Comparison of ENCODE assay signal across 8 cellular contexts in genomic region chr5:181221105-181221791, GRCh38. TPM values are rescaled to one million over a fixed set of nuclear protein-coding genes. Genes with fewer than 3 reads are reported as not detected.
A peak's percentile ranks its signal among the peaks of the same experiment; 100 is the strongest.
DNase-seq lines count a peak whose midpoint lies in the region; ATAC-seq lines count a peak whose summit lies in the region.

No MANE protein-coding gene starts in this region.

- H3K27ac Mint-ChIP-seq in activated T-helper 2 cell treated with anti-CD3 and anti-CD28 coated beads, Interferon-gamma antibody, Interleukin-2, Interleukin-4, amounts not matched to agents 10 μg/mL and 5 μg/mL and 100 μg/mL, durations not matched to agents 14 hours and 24 hours and 36 hours: peak overlapping the region; percentile 98
- H3K27ac Mint-ChIP-seq in immature natural killer cell: peak overlapping the region; percentile 96 to 100 (median 98)

- H3K27ac ChIP-seq in thymus (ENCODE audit: low read depth): peak overlapping the region; percentile 98

- peaks cover 3% of the 10 kb centered on the region for H3K27me3 ChIP-seq in thymus (ENCODE audit: control insufficient read depth, insufficient read depth)

- H3K4me3 ChIP-seq in thymus (ENCODE audit: low read length): no peak overlapping the region

- no peaks in the 10 kb centered on the region for H3K9me3 ChIP-seq in thymus (ENCODE audit: control insufficient read depth)

- peaks cover 64% of the 10 kb centered on the region for H3K4me1 Mint-ChIP-seq in activated T-helper 2 cell treated with anti-CD3 and anti-CD28 coated beads, Interferon-gamma antibody, Interleukin-2, Interleukin-4, amounts not matched to agents 10 μg/mL and 5 μg/mL and 100 μg/mL, durations not matched to agents 14 hours and 24 hours and 36 hours (ENCODE audit: low read depth)
- peaks cover 76 to 80% of the 10 kb centered on the region in 2 donors for H3K4me1 Mint-ChIP-seq in immature natural killer cell

- DNase-seq in activated gamma-delta T cell treated with Interleukin-2 at 50 U/mL for 16 hours (peak; percentile 52), activated gamma-delta T cell (lab: John Stamatoyannopoulos, UW) (no peak), immature natural killer cell (peak; percentile 76 to 84 (median 79)), globus pallidus (ENCODE audit: low spot score) (no peak), NCI-H82 treated with DMSO at 0.1 percent for 48 hours (lab: John Stamatoyannopoulos, UW; ENCODE audit: unreplicated experiment) (no peak)
- DNase-seq in activated T-helper 2 cell treated with anti-CD3 and anti-CD28 coated beads, Interferon-gamma antibody, Interleukin-2, Interleukin-4, amounts not matched to agents 10 μg/mL and 5 μg/mL and 100 μg/mL, durations not matched to agents 14 hours and 24 hours and 36 hours (ENCODE audit: low spot score): peak; percentile 57

- no peak for ATAC-seq in HG03108 (IDR thresholded peaks at IDR 0.05; ENCODE audit: unreplicated experiment)

- intact Hi-C loops in activated T-helper 2 cell treated with anti-CD3 and anti-CD28 coated beads, Interferon-gamma antibody, Interleukin-2, Interleukin-4, amounts not matched to agents 10 μg/mL and 5 μg/mL and 100 μg/mL, durations not matched to agents 14 hours and 24 hours and 36 hours (cut with micrococcal nuclease): no loop called here

- H3K4me3 Mint-ChIP-seq in activated T-helper 2 cell treated with anti-CD3 and anti-CD28 coated beads, Interferon-gamma antibody, Interleukin-2, Interleukin-4, amounts not matched to agents 10 μg/mL and 5 μg/mL and 100 μg/mL, durations not matched to agents 14 hours and 24 hours and 36 hours (ENCODE audit: low read depth): peak overlapping the region; percentile 97
- peak overlapping the region; percentile 88 to 96 (median 95) for H3K4me3 Mint-ChIP-seq in immature natural killer cell

- H3K27me3 Mint-ChIP-seq in activated T-helper 2 cell treated with anti-CD3 and anti-CD28 coated beads, Interferon-gamma antibody, Interleukin-2, Interleukin-4, amounts not matched to agents 10 μg/mL and 5 μg/mL and 100 μg/mL, durations not matched to agents 14 hours and 24 hours and 36 hours (ENCODE audit: low read depth): peaks cover 2% of the 10 kb centered on the region
- H3K27me3 Mint-ChIP-seq in immature natural killer cell (ENCODE audit: low read depth in 3 of 3): peaks cover 49 to 66% (median 55%) of the 10 kb centered on the region in 3 donors

- H3K4me1 ChIP-seq in thymus (ENCODE audit: control insufficient read depth, insufficient read depth, low read length): peaks cover 27% of the 10 kb centered on the region

- no peaks in the 10 kb centered on the region for H3K9me3 Mint-ChIP-seq in activated T-helper 2 cell treated with anti-CD3 and anti-CD28 coated beads, Interferon-gamma antibody, Interleukin-2, Interleukin-4, amounts not matched to agents 10 μg/mL and 5 μg/mL and 100 μg/mL, durations not matched to agents 14 hours and 24 hours and 36 hours
- H3K9me3 Mint-ChIP-seq in immature natural killer cell: peaks cover 0 to 13% (median 5%) of the 10 kb centered on the region in 6 donors

- 70% methylated on average over 27 of the region's 27 CpGs for WGBS in thymus

- peaks cover 5% of the 10 kb centered on the region for H3K36me3 Mint-ChIP-seq in activated T-helper 2 cell treated with anti-CD3 and anti-CD28 coated beads, Interferon-gamma antibody, Interleukin-2, Interleukin-4, amounts not matched to agents 10 μg/mL and 5 μg/mL and 100 μg/mL, durations not matched to agents 14 hours and 24 hours and 36 hours (ENCODE audit: low read depth)
- H3K36me3 Mint-ChIP-seq in immature natural killer cell: no peaks in the 10 kb centered on the region

- no peaks in the 10 kb centered on the region for H3K36me3 ChIP-seq in thymus (ENCODE audit: control insufficient read depth, insufficient read depth)

RNA-seq across cellular contexts. Expression of gene TRIM41, which starts 1.8 kb away (rescaled TPM):
- 32.2 and 33.0 TPM in 2 replicates for total RNA-seq in activated T-helper 2 cell treated with anti-CD3 and anti-CD28 coated beads, Interferon-gamma antibody, Interleukin-2, Interleukin-4, amounts not matched to agents 10 μg/mL and 5 μg/mL and 100 μg/mL, durations not matched to agents 14 hours and 24 hours and 36 hours
- polyA plus RNA-seq in immature natural killer cell (1 to 10 TPM in 2 of 3 donors, under 1 TPM in 1; 0.80 to 2.3 (median 1.7) TPM), thymus (25.8 TPM)

RNA-seq across cellular contexts. Expression of gene TRIM7, which starts 16.3 kb away (rescaled TPM):
- 3.9 and 4.8 TPM in 2 replicates for total RNA-seq in activated T-helper 2 cell treated with anti-CD3 and anti-CD28 coated beads, Interferon-gamma antibody, Interleukin-2, Interleukin-4, amounts not matched to agents 10 μg/mL and 5 μg/mL and 100 μg/mL, durations not matched to agents 14 hours and 24 hours and 36 hours
- under 1 TPM in 1 of 3 donors, not detected in 2; 0.50 TPM for polyA plus RNA-seq in immature natural killer cell
- 5.3 TPM for polyA plus RNA-seq in thymus

RNA-seq across cellular contexts. Expression of gene RACK1, which starts 22.5 kb away (rescaled TPM):
- 2,110 and 2,123 TPM in 2 replicates for total RNA-seq in activated T-helper 2 cell treated with anti-CD3 and anti-CD28 coated beads, Interferon-gamma antibody, Interleukin-2, Interleukin-4, amounts not matched to agents 10 μg/mL and 5 μg/mL and 100 μg/mL, durations not matched to agents 14 hours and 24 hours and 36 hours
- polyA plus RNA-seq in immature natural killer cell (1,000 to 10,000 TPM; 1,093 to 1,304 (median 1,251) TPM), thymus (2,214 TPM)

RNA-seq across cellular contexts. Expression of gene TRIM52, which starts 39.7 kb away (rescaled TPM):
- 15.5 and 16.9 TPM in 2 replicates for total RNA-seq in activated T-helper 2 cell treated with anti-CD3 and anti-CD28 coated beads, Interferon-gamma antibody, Interleukin-2, Interleukin-4, amounts not matched to agents 10 μg/mL and 5 μg/mL and 100 μg/mL, durations not matched to agents 14 hours and 24 hours and 36 hours
- 10 to 100 TPM; 16.0 to 42.6 (median 18.0) TPM for polyA plus RNA-seq in immature natural killer cell
- 35.2 TPM for polyA plus RNA-seq in thymus

Comparison
In these comparisons a context has a peak if more than half of its experiments do, and no peak if none do; other contexts are left out.
1. DNase-seq: peak in activated gamma-delta T cell treated with Interleukin-2 at 50 U/mL for 16 hours (single experiment), activated T-helper 2 cell treated with anti-CD3 and anti-CD28 coated beads, Interferon-gamma antibody, Interleukin-2, Interleukin-4, amounts not matched to agents 10 μg/mL and 5 μg/mL and 100 μg/mL, durations not matched to agents 14 hours and 24 hours and 36 hours (single experiment) and immature natural killer cell (3 of 3); none in activated gamma-delta T cell (single experiment), globus pallidus (single experiment) and NCI-H82 treated with DMSO at 0.1 percent for 48 hours (single experiment).